ENCODE assay signal across 8 cellular contexts in the genomic region with DNA sequence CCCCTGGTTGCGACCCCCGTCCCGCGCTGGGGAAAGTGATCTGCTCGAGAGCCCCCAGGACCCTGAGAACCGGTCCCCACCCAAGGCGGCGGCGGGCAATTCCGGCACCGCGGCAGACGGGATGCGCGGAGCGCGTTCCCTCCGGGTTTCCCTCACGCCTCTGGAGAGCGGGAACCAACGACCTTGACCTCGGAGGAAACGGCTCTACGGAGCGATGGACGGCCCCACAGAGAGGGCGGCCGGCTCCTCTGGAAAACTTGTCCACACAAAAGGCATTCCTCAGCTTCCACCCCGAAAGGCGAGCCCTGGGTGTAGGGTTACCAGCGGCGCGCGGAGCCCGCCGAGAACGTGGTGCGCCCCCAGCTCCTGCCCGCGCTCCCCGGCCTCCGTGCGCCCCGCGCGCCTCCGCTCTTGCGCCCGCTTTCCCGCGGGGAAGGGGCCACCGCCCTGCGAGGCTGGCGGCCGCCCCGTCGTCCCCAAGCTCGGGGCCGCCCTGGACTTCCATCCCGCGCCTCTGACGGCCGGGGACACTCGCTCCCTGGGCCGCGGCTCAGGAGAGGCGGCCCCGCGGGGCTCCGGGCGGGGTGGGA. TPM values are rescaled to one million over a fixed set of nuclear protein-coding genes. Genes with fewer than 3 reads are reported as not detected.
DNase-seq lines count a peak whose midpoint lies in the region; ATAC-seq, FAIRE-seq and TF ChIP-seq lines count a peak whose summit lies in the region.

No MANE protein-coding gene starts in this region.

- H3K4me3 ChIP-seq in H1 (ENCODE audit: extremely low read depth in 1 of 4, insufficient read depth in 2 of 4, low read depth in 3 of 4, low read length in 4 of 4) = peak overlapping the region; percentile 60 to 80 (median 64)
- peak overlapping the region; percentile 70 for H3K4me3 ChIP-seq in mesendoderm (ENCODE audit: low read length)
- peak overlapping the region; percentile 60 for H3K4me3 ChIP-seq in upper lobe of right lung

- no peak overlapping the region for H3K23ac ChIP-seq in H1 (ENCODE audit: insufficient read length)
- H3K23ac ChIP-seq in mesendoderm (ENCODE audit: low read length) = peak overlapping the region; percentile 57

- H3K18ac ChIP-seq in H1 (ENCODE audit: extremely low read depth, low read length) = peak overlapping the region; percentile 79
- H3K18ac ChIP-seq in mesendoderm (ENCODE audit: low read length) = peak overlapping the region; percentile 81

- H3K9me3 ChIP-seq in H1 (ENCODE audit: insufficient read depth in 2 of 2, low read depth in 1 of 2, low read length in 1 of 2) = no peaks in the 10 kb centered on the region
- no peaks in the 10 kb centered on the region for H3K9me3 ChIP-seq in upper lobe of right lung

- FAIRE-seq in H1 (lab: Jason Lieb, UNC) (no peak), GM19239 (lab: Jason Lieb, UNC) (no peak)

- H3K4ac ChIP-seq in H1 (replicated peaks; ENCODE audit: insufficient read length, low read depth, low read length) (no peak overlapping the region), mesendoderm (ENCODE audit: low read depth, low read length) (peak overlapping the region; percentile 49)

- no peak; a peak in 1 of 3 replicates for TF ChIP-seq POLR2A in H1 (IDR thresholded peaks at IDR 0.05; ENCODE audit: control extremely low read depth in 1 of 2, low read depth in 2 of 2, low read length in 2 of 2)

- intact Hi-C loops in upper lobe of right lung (cut with DNase I) = no loop called here

- H4K5ac ChIP-seq in H1 (ENCODE audit: insufficient read length, low read depth, low read length) (peak overlapping the region; percentile 13), mesendoderm (ENCODE audit: low read length) (no peak overlapping the region)

- H2AK5ac ChIP-seq in H1 (ENCODE audit: low read depth, low read length) = no peak overlapping the region
- H2AK5ac ChIP-seq in mesendoderm (ENCODE audit: low read length) = no peak overlapping the region

- DNase-seq in EL (peak; percentile 57), H1 (ENCODE audit: low read depth in 1 of 2, low spot score in 2 of 2) (peak in 1 of 2 experiments; percentile 80), mesendoderm (peak; percentile 67), upper lobe of right lung (peak; percentile 56), GM19239 (ENCODE audit: insufficient read length, low spot score) (no peak)
- DNase-seq in NK-92 treated with Interleukin-12 subunit alpha and Interleukin-12 subunit beta, amount 100 ng/mL, for 24 hours (lab: John Stamatoyannopoulos, UW) = no peak

- no peaks in the 10 kb centered on the region for H3K79me1 ChIP-seq in H1 (ENCODE audit: low read depth, low read length)
- no peaks in the 10 kb centered on the region for H3K79me1 ChIP-seq in mesendoderm (ENCODE audit: low read length)

- H2BK15ac ChIP-seq in H1 (ENCODE audit: low read length) = no peak overlapping the region
- no peak overlapping the region for H2BK15ac ChIP-seq in mesendoderm (replicated peaks; ENCODE audit: low read depth)

- H4K20me1 ChIP-seq in H1 (replicated peaks in 1 of 2; ENCODE audit: control insufficient read depth in 1 of 2, insufficient read depth in 2 of 2, low read length in 2 of 2) = no peaks in the 10 kb centered on the region

- peak overlapping the region; percentile 85 to 88 for H3K4me2 ChIP-seq in H1 (ENCODE audit: insufficient read depth in 1 of 2, low read depth in 2 of 2, low read length in 2 of 2)
- peak overlapping the region; percentile 77 for H3K4me2 ChIP-seq in mesendoderm (ENCODE audit: low read length)

- H2BK5ac ChIP-seq in H1 (ENCODE audit: low read depth, low read length) = peak overlapping the region; percentile 45; the same call in 1 of the 2 replicates
- H2BK5ac ChIP-seq in mesendoderm (ENCODE audit: low read length) = peak overlapping the region; percentile 46

- WGBS in H1 (ENCODE audit: extremely low coverage in 1 of 2, insufficient coverage in 1 of 2, insufficient read length in 1 of 2, insufficient replicate concordance in 2 of 2, low coverage in 1 of 2, low lambda C conversion rate in 2 of 2, missing lambda C conversion rate in 1 of 2), 2 experiments = 1% methylated on average over 62 of the region's 71 CpGs; no CpG with 5 or more reads in 1 of the 2 experiments
- no CpG with 5 or more reads among the region's 71 CpGs for WGBS in mesendoderm (ENCODE audit: extremely low coverage, insufficient coverage, low lambda C conversion rate)

- H3K27ac ChIP-seq in H1 (ENCODE audit: low read depth, low read length) (peak overlapping the region; percentile 54), mesendoderm (ENCODE audit: low read depth, low read length) (peak overlapping the region; percentile 35), upper lobe of right lung (peak overlapping the region; percentile 84)

- H2BK120ac ChIP-seq in H1 (replicated peaks; ENCODE audit: low read depth, low read length) (no peak overlapping the region), mesendoderm (ENCODE audit: low read depth, low read length) (peak overlapping the region; percentile 32)

- H3K79me2 ChIP-seq in H1 (ENCODE audit: control insufficient read depth in 1 of 2, insufficient read depth in 2 of 2, low read length in 2 of 2) (no peaks in the 10 kb centered on the region), mesendoderm (ENCODE audit: control insufficient read depth, insufficient read depth, low read length) (no peaks in the 10 kb centered on the region)

- H2BK12ac ChIP-seq in H1 (ENCODE audit: low read depth, low read length) = 0 out of 2 replicates have a peak overlapping the region, but pooled peaks have one; percentile 34

- ATAC-seq in upper lobe of right lung (peak; percentile 22), HG03280 (IDR thresholded peaks at IDR 0.05; ENCODE audit: unreplicated experiment) (no peak)

- H4K8ac ChIP-seq in H1 (ENCODE audit: extremely low read depth, insufficient read depth, low read length) (peak overlapping the region; percentile 93), mesendoderm (ENCODE audit: low read depth, low read length) (no peak overlapping the region)

- H3K4me1 ChIP-seq in H1 (replicated peaks in 1 of 4; ENCODE audit: control insufficient read depth in 3 of 4, insufficient read depth in 4 of 4, low read length in 3 of 4) = peaks cover 0 to 10% (median 3%) of the 10 kb centered on the region in 4 experiments; a peak in 6 of 7 replicates
- H3K4me1 ChIP-seq in mesendoderm (ENCODE audit: control insufficient read depth, low read depth, low read length) = peaks cover 2% of the 10 kb centered on the region
- H3K4me1 ChIP-seq in upper lobe of right lung = no peaks in the 10 kb centered on the region

- POLR2A ChIA-PET in H1 (lab: Charles Lee; ENCODE audit: partially characterized antibody) = interaction anchor here (0.6 to 4.6 kb wide), 17 partner anchors 11 to 410 kb away, joined by 3 to 50 read pairs (median 4); a partner anchor contains a TSS

- H3K9ac ChIP-seq in H1 (replicated peaks in 1 of 4; ENCODE audit: extremely low read depth in 1 of 4, low read depth in 3 of 4, low read length in 3 of 4) = peak overlapping the region; percentile 25 to 67 (median 58); a peak in 5 of 7 replicates
- peak overlapping the region; percentile 88 for H3K9ac ChIP-seq in mesendoderm (ENCODE audit: low read length)

- CTCF ChIA-PET in H1 (lab: Charles Lee; ENCODE audit: partially characterized antibody) = interaction anchor here (0.8 to 2.9 kb wide), 10 partner anchors 8 to 380 kb away, joined by 3 to 12 read pairs (median 6); no protein-coding TSS in a partner anchor

- peaks cover 14% of the 10 kb centered on the region; the same call in 1 of the 2 replicates for H3K23me2 ChIP-seq in H1 (ENCODE audit: low read depth, low read length)

- no peak overlapping the region for H2BK20ac ChIP-seq in H1 (ENCODE audit: low read length)

- TF ChIP-seq CTCF in H1 (IDR thresholded peaks at IDR 0.05; ENCODE audit: control extremely low read depth in 1 of 3, insufficient read depth in 1 of 3, low read depth in 1 of 3, low read length in 3 of 3) = no peak
- no peak for TF ChIP-seq CTCF in upper lobe of right lung (IDR thresholded peaks at IDR 0.05)

- peak overlapping the region; percentile 94 for H4K91ac ChIP-seq in H1 (replicated peaks; ENCODE audit: insufficient read length, low read length)

- no peak overlapping the region for H3K56ac ChIP-seq in H1 (replicated peaks; ENCODE audit: insufficient read length, low read depth, low read length)
- H3K56ac ChIP-seq in mesendoderm (ENCODE audit: low read length) = peak overlapping the region; percentile 94

- TF ChIP-seq EP300 in Ishikawa (IDR thresholded peaks at IDR 0.05; ENCODE audit: borderline replicate concordance) = no peak
- no peak for TF ChIP-seq EP300 in H1 (IDR thresholded peaks at IDR 0.05; ENCODE audit: borderline replicate concordance in 1 of 2, low read depth in 2 of 2, low read length in 2 of 2)

- no peak overlapping the region for H3K14ac ChIP-seq in H1 (ENCODE audit: insufficient read length)

- H2AFZ ChIP-seq in H1 (ENCODE audit: low read length) = peak overlapping the region; percentile 78; the same call in 1 of the 2 replicates

- TF ChIP-seq RAD21 in Ishikawa (IDR thresholded peaks at IDR 0.05; ENCODE audit: low read depth) (no peak), H1 (IDR thresholded peaks at IDR 0.05 in 1 of 2, conservative IDR thresholded peaks at IDR 0.05 in 1 of 2; ENCODE audit: low read depth in 2 of 2, low read length in 2 of 2) (no peak; a peak in 1 of 4 replicates)

- H3K36me3 ChIP-seq in H1 (ENCODE audit: control insufficient read depth in 2 of 4, insufficient read depth in 4 of 4, low read length in 3 of 4) = no peaks in the 10 kb centered on the region
- H3K36me3 ChIP-seq in mesendoderm (ENCODE audit: control insufficient read depth, insufficient read depth, low read length) = no peaks in the 10 kb centered on the region
- H3K36me3 ChIP-seq in upper lobe of right lung = no peaks in the 10 kb centered on the region

- peaks cover 0 to 3% (median under 1%) of the 10 kb centered on the region in 4 experiments; a peak in 5 of 7 replicates for H3K27me3 ChIP-seq in H1 (replicated peaks in 1 of 4; ENCODE audit: control insufficient read depth in 3 of 4, extremely low read depth in 1 of 4, insufficient read depth in 3 of 4, low read length in 3 of 4)
- H3K27me3 ChIP-seq in mesendoderm (ENCODE audit: insufficient read depth, low read length, poor library complexity) = no peaks in the 10 kb centered on the region
- H3K27me3 ChIP-seq in upper lobe of right lung = peaks cover 8% of the 10 kb centered on the region

TF ChIP-seq in H1, 55 proteins besides CTCF, POLR2A, EP300 and RAD21 (continues in another document):
- TF ChIP-seq RNF2 (IDR thresholded peaks at IDR 0.05; ENCODE audit: borderline replicate concordance, low read depth, low read length, missing control alignments, poor library complexity, severe bottlenecking) = no peak

RNA-seq across cellular contexts. Expression of a gene that starts 0.4 kb away (rescaled TPM):
- 2.6 and 3.1 TPM in 2 replicates for total RNA-seq in H1 (2021; fragmentation: NEBNext Ultra II Directional; extraction: Animal tissue kit (Norgen Biotek cat#: 25700))
- polyA plus RNA-seq in H1 (2011; rRNA removed) = 1.3 and 1.9 TPM in 2 replicates
- polyA plus RNA-seq in H1 (2011; cell fraction: cytosol; rRNA removed) = 1.8 TPM
- 2.7 TPM for polyA plus RNA-seq in H1 (2011; cell fraction: nucleus; rRNA removed)
- polyA plus RNA-seq in H1 (2012, experiment 1 of 2) = 1.0 to 2.5 TPM (median 1.8 TPM) in 4 replicates
- 1.8 TPM for polyA plus RNA-seq in H1 (2012, experiment 2 of 2)
- polyA plus RNA-seq in H1 (2013, experiment 1 of 2) = 1.8 TPM
- 0.81 TPM for polyA plus RNA-seq in H1 (2013, experiment 2 of 2)
- polyA minus RNA-seq in H1 (2011; rRNA and poly(A)+ RNA removed) = 1.0 and 1.6 TPM in 2 replicates
- 1.8 TPM for polyA minus RNA-seq in H1 (2011; cell fraction: cytosol; rRNA and poly(A)+ RNA removed)
- 3.0 TPM for polyA minus RNA-seq in H1 (2011; cell fraction: nucleus; rRNA and poly(A)+ RNA removed)
- 1.8 TPM for polyA plus RNA-seq in mesendoderm (2013, experiment 1 of 2)
- polyA plus RNA-seq in mesendoderm (2013, experiment 2 of 2) = 2.1 TPM
- 5.5 TPM for total RNA-seq in upper lobe of right lung

Comparison
In these comparisons a context has a peak if more than half of its experiments do, and no peak if none do; other contexts are left out.
1. DNase-seq: peak in EL (single experiment), mesendoderm (single experiment) and upper lobe of right lung (single experiment); none in GM19239 (single experiment) and NK-92 treated with Interleukin-12 subunit alpha and Interleukin-12 subunit beta, amount 100 ng/mL, for 24 hours (single experiment).
2. Peak in every context shown above with its lines, with median percentiles within 50 percentile points of each other: H3K27ac ChIP-seq and H3K4me3 ChIP-seq.